11 cellular contexts compared by ENCODE assay signal in genomic region chr11:131658952-131659351, GRCh38.
DNase-seq lines count a peak whose midpoint lies in the region; ATAC-seq and TF ChIP-seq lines count a peak whose summit lies in the region.
"Had no signal": no experiment of that assay in that cellular context is flagged by ENCODE, and none has a peak within 500 bp of the region (broad histone marks: within the 10 kb centered on the region; RNA-seq: fewer than 3 reads in every experiment).

No MANE protein-coding gene starts in this region.

- H3K27ac Mint-ChIP-seq in activated T-cell treated with anti-CD3 and anti-CD28 coated beads, Interleukin-2, amount 50 U/mL, for 72 hours: no peak overlapping the region
- H3K27ac Mint-ChIP-seq: stimulated activated naive CD8-positive, alpha-beta T cell treated with anti-CD3 and anti-CD28 coated beads, Interleukin-15, Interleukin-2, amounts not matched to agents 100 ng/mL and 50 ng/mL, for 24 hours had no signal

- H3K79me2 ChIP-seq in Loucy (ENCODE audit: insufficient read depth, low read length): peaks cover 74% of the 10 kb centered on the region
- H3K79me2 ChIP-seq in osteoblast (ENCODE audit: insufficient read depth, low read length): no peaks in the 10 kb centered on the region

- H3K4me3 ChIP-seq in Loucy (ENCODE audit: low read length, poor library complexity, severe bottlenecking): peak overlapping the region; percentile 75
- no peak overlapping the region for H3K4me3 ChIP-seq in osteoblast (ENCODE audit: insufficient read depth, low read length)
- no peak overlapping the region for H3K4me3 ChIP-seq in H7 (ENCODE audit: insufficient read depth, low read depth, low read length)

- H3K4me1 Mint-ChIP-seq in activated T-cell treated with anti-CD3 and anti-CD28 coated beads, Interleukin-2, amount 50 U/mL, for 72 hours (ENCODE audit: low read depth): no peaks in the 10 kb centered on the region

- H3K9me3 ChIP-seq in Loucy (ENCODE audit: insufficient read depth, low read depth, low read length) (no peaks in the 10 kb centered on the region), osteoblast (ENCODE audit: low read depth, low read length) (no peaks in the 10 kb centered on the region)

- H3K27me3 Mint-ChIP-seq in activated T-cell treated with anti-CD3 and anti-CD28 coated beads, Interleukin-2, amount 50 U/mL, for 72 hours (ENCODE audit: low read depth): no peaks in the 10 kb centered on the region

- peak overlapping the region; percentile 96 for H3K9ac ChIP-seq in Loucy (ENCODE audit: low read depth, low read length, poor library complexity, severe bottlenecking)

- H2AFZ ChIP-seq in Loucy (ENCODE audit: low read length): no peak overlapping the region
- H2AFZ ChIP-seq in osteoblast (ENCODE audit: low read length): no peak overlapping the region

- H3K4me2 ChIP-seq in Loucy (ENCODE audit: low read depth, low read length, poor library complexity, severe bottlenecking): peak overlapping the region; percentile 83
- no peak overlapping the region for H3K4me2 ChIP-seq in osteoblast (ENCODE audit: insufficient read depth, low read length)

- DNase-seq in osteoblast (ENCODE audit: insufficient read length, low spot score, missing footprints): peak; percentile 19
- DNase-seq in H7: no peak
- no peak for DNase-seq in NCI-H1105 treated with DMSO at 0.1 percent for 48 hours (lab: John Stamatoyannopoulos, UW)
- no peak for DNase-seq in activated T-cell treated with anti-CD3 and anti-CD28 coated beads, Interleukin-2, amount 50 U/mL, for 72 hours
- DNase-seq: activated T-cell treated with anti-CD3 and anti-CD28 coated beads, Interleukin-2, amount 50 U/mL, for 48 hours had no signal

- peaks cover 13% of the 10 kb centered on the region; the same call in 1 of the 2 replicates for H3F3A ChIP-seq in Loucy (ENCODE audit: low read depth)

- H3K27me3 ChIP-seq in Loucy (ENCODE audit: insufficient read depth, low read length, poor library complexity, severe bottlenecking): no peaks in the 10 kb centered on the region
- peaks cover 5% of the 10 kb centered on the region for H3K27me3 ChIP-seq in osteoblast (ENCODE audit: insufficient read depth, low read length)
- no peaks in the 10 kb centered on the region for H3K27me3 ChIP-seq in H7 (ENCODE audit: control insufficient read depth, insufficient read depth, low read length)

- no peak overlapping the region for H3K4me3 Mint-ChIP-seq in activated T-cell treated with anti-CD3 and anti-CD28 coated beads, Interleukin-2, amount 50 U/mL, for 72 hours
- H3K4me3 Mint-ChIP-seq: stimulated activated naive CD8-positive, alpha-beta T cell treated with anti-CD3 and anti-CD28 coated beads, Interleukin-15, Interleukin-2, amounts not matched to agents 100 ng/mL and 50 ng/mL, for 24 hours had no signal

- H3K9me2 ChIP-seq in Loucy (replicated peaks; ENCODE audit: low read depth, low read length): no peaks in the 10 kb centered on the region

- H4K20me1 ChIP-seq in Loucy (ENCODE audit: insufficient read depth, low read length, poor library complexity, severe bottlenecking): no peaks in the 10 kb centered on the region
- H4K20me1 ChIP-seq in osteoblast (ENCODE audit: insufficient read depth, low read length): no peaks in the 10 kb centered on the region

- H3K36me3 Mint-ChIP-seq in activated T-cell treated with anti-CD3 and anti-CD28 coated beads, Interleukin-2, amount 50 U/mL, for 72 hours (ENCODE audit: insufficient read depth in 2 of 2): no peaks in the 10 kb centered on the region

- H3K4me1 ChIP-seq in Loucy (ENCODE audit: insufficient read depth, low read length, poor library complexity, severe bottlenecking) (peaks cover 87% of the 10 kb centered on the region), osteoblast (ENCODE audit: insufficient read depth, low read length) (peaks cover 2% of the 10 kb centered on the region)

- H3K27ac ChIP-seq in osteoblast (ENCODE audit: low read depth, low read length): no peak overlapping the region

- ATAC-seq in GM18907 (IDR thresholded peaks at IDR 0.05; ENCODE audit: unreplicated experiment) (peak; percentile 87), HG02870 (IDR thresholded peaks at IDR 0.05; ENCODE audit: unreplicated experiment) (peak; percentile 93), HG03135 (IDR thresholded peaks at IDR 0.05; ENCODE audit: unreplicated experiment) (no peak)
- no peak for ATAC-seq in activated T-cell treated with anti-CD3 and anti-CD28 coated beads, Interleukin-2, amount 50 U/mL, for 72 hours (replicated peaks in 1 of 2)
- ATAC-seq: Panc1 had no signal

- H3K36me3 ChIP-seq in Loucy (ENCODE audit: insufficient read depth, low read length) (no peaks in the 10 kb centered on the region), osteoblast (ENCODE audit: insufficient read depth, low read length) (no peaks in the 10 kb centered on the region), H7 (replicated peaks; ENCODE audit: control insufficient read depth, insufficient read depth, low read length) (no peaks in the 10 kb centered on the region)

- no peaks in the 10 kb centered on the region for H3K9me3 Mint-ChIP-seq in activated T-cell treated with anti-CD3 and anti-CD28 coated beads, Interleukin-2, amount 50 U/mL, for 72 hours
- H3K9me3 Mint-ChIP-seq: stimulated activated naive CD8-positive, alpha-beta T cell treated with anti-CD3 and anti-CD28 coated beads, Interleukin-15, Interleukin-2, amounts not matched to agents 100 ng/mL and 50 ng/mL, for 24 hours had no signal

- TF ChIP-seq CTCF in Loucy (conservative IDR thresholded peaks at IDR 0.05; ENCODE audit: low read length) (no peak), osteoblast (IDR thresholded peaks at IDR 0.05; ENCODE audit: extremely low read depth, low read depth, low read length) (no peak)

Comparison
In these comparisons a context has a peak if more than half of its experiments do, and no peak if none do; other contexts are left out.
1. ATAC-seq: peak in GM18907 (single experiment) and HG02870 (single experiment); none in HG03135 (single experiment) and activated T-cell treated with anti-CD3 and anti-CD28 coated beads, Interleukin-2, amount 50 U/mL, for 72 hours (0 of 2).